Comparison of ENCODE assay signal across 8 cellular contexts in genomic region chr1:162560303-162561036, GRCh38. TPM values are rescaled to one million over a fixed set of nuclear protein-coding genes. Genes with fewer than 3 reads are reported as not detected.
A peak's percentile ranks its signal among the peaks of the same experiment; 100 is the strongest.
DNase-seq lines count a peak whose midpoint lies in the region; ATAC-seq lines count a peak whose summit lies in the region.

No MANE protein-coding gene starts in this region.

- H3K27me3 Mint-ChIP-seq in CD4-positive, alpha-beta memory T cell = no peaks in the 10 kb centered on the region
- no peaks in the 10 kb centered on the region for H3K27me3 Mint-ChIP-seq in dendritic cell treated with granulocyte-macrophage colony-stimulating factor and Interleukin-4, amounts not matched to agents 40 ng/mL and 50 ng/mL, for 4 days

- peaks cover 0 to 7% of the 10 kb centered on the region in 2 donors for H3K36me3 Mint-ChIP-seq in CD4-positive, alpha-beta memory T cell
- H3K36me3 Mint-ChIP-seq in dendritic cell treated with granulocyte-macrophage colony-stimulating factor and Interleukin-4, amounts not matched to agents 40 ng/mL and 50 ng/mL, for 4 days (ENCODE audit: low read depth) = peaks cover 14% of the 10 kb centered on the region

- no peaks in the 10 kb centered on the region for H3K9me3 ChIP-seq in CD4-positive, alpha-beta memory T cell (ENCODE audit: control insufficient read depth in 1 of 2, low read length in 2 of 2)
- H3K9me3 ChIP-seq in mucosa of stomach (ENCODE audit: control insufficient read depth, low read length) = no peaks in the 10 kb centered on the region

- H3K9ac ChIP-seq in mucosa of stomach (ENCODE audit: low read length) = peak overlapping the region; percentile 92

- no peaks in the 10 kb centered on the region for H3K9me3 Mint-ChIP-seq in CD4-positive, alpha-beta memory T cell
- no peaks in the 10 kb centered on the region for H3K9me3 Mint-ChIP-seq in dendritic cell treated with granulocyte-macrophage colony-stimulating factor and Interleukin-4, amounts not matched to agents 40 ng/mL and 50 ng/mL, for 4 days

- peak overlapping the region; percentile 93 to 97 (median 96) for H3K4me3 Mint-ChIP-seq in CD4-positive, alpha-beta memory T cell
- H3K4me3 Mint-ChIP-seq in dendritic cell treated with granulocyte-macrophage colony-stimulating factor and Interleukin-4, amounts not matched to agents 40 ng/mL and 50 ng/mL, for 4 days = peak overlapping the region; percentile 97

- peak overlapping the region; percentile 97 to 99 (median 98) for H3K27ac Mint-ChIP-seq in CD4-positive, alpha-beta memory T cell
- peak overlapping the region; percentile 98 for H3K27ac Mint-ChIP-seq in dendritic cell treated with granulocyte-macrophage colony-stimulating factor and Interleukin-4, amounts not matched to agents 40 ng/mL and 50 ng/mL, for 4 days

- H3K36me3 ChIP-seq in CD4-positive, alpha-beta memory T cell (ENCODE audit: insufficient read depth, low read length) = no peaks in the 10 kb centered on the region
- H3K36me3 ChIP-seq in mucosa of stomach (ENCODE audit: control insufficient read depth, insufficient read depth, low read length) = no peaks in the 10 kb centered on the region

- intact Hi-C loops in CD4-positive, alpha-beta memory T cell (cut with micrococcal nuclease) = loop anchor here (1.0 to 2.0 kb wide), 3 partner anchors 63 to 760 kb away; partner anchors contain the start of genes NOS1AP, NUF2 and UHMK1
- intact Hi-C loops in dendritic cell treated with granulocyte-macrophage colony-stimulating factor and Interleukin-4, amounts not matched to agents 40 ng/mL and 50 ng/mL, for 4 days (cut with micrococcal nuclease) = loop anchor here (2.0 to 5.0 kb wide), 2 partner anchors 33 to 64 kb away; partner anchors contain the start of gene UHMK1

- DNase-seq in CD4-positive, alpha-beta memory T cell = peak in 1 of 5 donors; percentile 35
- peak; percentile 18 for DNase-seq in NCI-H1105 (lab: John Stamatoyannopoulos, UW)
- DNase-seq in DMS 273 treated with DMSO at 0.1 percent for 48 hours (lab: John Stamatoyannopoulos, UW) = no peak
- DNase-seq in NOMO-1 treated with dmso at 0.1 percent for 144 hours (lab: John Stamatoyannopoulos, UW; ENCODE audit: unreplicated experiment) = no peak

- peak overlapping the region; percentile 63 to 95 for H3K4me3 ChIP-seq in CD4-positive, alpha-beta memory T cell (ENCODE audit: low read length in 2 of 2)
- H3K4me3 ChIP-seq in mucosa of stomach (ENCODE audit: low read length) = peak overlapping the region; percentile 38

- peak overlapping the region; percentile 85 for H3K27ac ChIP-seq in CD4-positive, alpha-beta memory T cell (ENCODE audit: low read depth, low read length)

- CTCF ChIA-PET in CD4-positive, alpha-beta memory T cell (lab: Charles Lee; ENCODE audit: partially characterized antibody) = interaction anchor here (0.9 kb wide), 1 partner anchor 53 kb away, joined by 3 read pairs; no protein-coding TSS in a partner anchor

- ATAC-seq in HG02798 (IDR thresholded peaks at IDR 0.05; ENCODE audit: poor library complexity, unreplicated experiment) = no peak
- no peak for ATAC-seq in HG02571 (IDR thresholded peaks at IDR 0.05; ENCODE audit: unreplicated experiment)

- peaks cover 19% of the 10 kb centered on the region for H3K4me1 ChIP-seq in CD4-positive, alpha-beta memory T cell (ENCODE audit: insufficient read depth, low read length)
- H3K4me1 ChIP-seq in mucosa of stomach (ENCODE audit: control insufficient read depth, insufficient read depth, low read length) = peaks cover 27% of the 10 kb centered on the region

- H3K4me1 Mint-ChIP-seq in CD4-positive, alpha-beta memory T cell = peaks cover 17 to 46% (median 30%) of the 10 kb centered on the region in 4 donors
- H3K4me1 Mint-ChIP-seq in dendritic cell treated with granulocyte-macrophage colony-stimulating factor and Interleukin-4, amounts not matched to agents 40 ng/mL and 50 ng/mL, for 4 days (ENCODE audit: low read depth) = peaks cover 35% of the 10 kb centered on the region

- H3K27me3 ChIP-seq in CD4-positive, alpha-beta memory T cell (ENCODE audit: insufficient read depth, low read length) = no peaks in the 10 kb centered on the region
- no peaks in the 10 kb centered on the region for H3K27me3 ChIP-seq in mucosa of stomach (ENCODE audit: control insufficient read depth, insufficient read depth, low read length)

- POLR2A ChIA-PET in CD4-positive, alpha-beta memory T cell (lab: Charles Lee; ENCODE audit: partially characterized antibody) = interaction anchor here (1.0 to 1.6 kb wide), 5 partner anchors 9 to 63 kb away, joined by 3 to 4 read pairs (median 3); partner anchors contain the start of gene UHMK1

RNA-seq across cellular contexts. Expression of gene UAP1, which starts 1.1 kb away (rescaled TPM):
- total RNA-seq in CD4-positive, alpha-beta memory T cell = 10 to 100 TPM; 21.5 to 22.7 TPM
- 10 to 100 TPM; 24.6 to 33.7 TPM for polyA plus RNA-seq in CD4-positive, alpha-beta memory T cell
